Comparison of ENCODE assay signal across 8 cellular contexts in genomic region chr17:38877130-38877851, GRCh38. TPM values are rescaled to one million over a fixed set of nuclear protein-coding genes. Genes with fewer than 3 reads are reported as not detected.
A peak's percentile ranks its signal among the peaks of the same experiment; 100 is the strongest.
DNase-seq lines count a peak whose midpoint lies in the region; ATAC-seq lines count a peak whose summit lies in the region.

No MANE protein-coding gene starts in this region.

- ATAC-seq in natural killer cell treated with Interleukin-12 subunit alpha and Interleukin-12 subunit beta and Interleukin-15 and Interleukin-18, amount 100 ng/mL, for 72 hours, result peak in 1 of 2 donors; percentile 20

- H3K4me3 Mint-ChIP-seq in CD8-positive, alpha-beta memory T cell, result peak overlapping the region; percentile 33 to 71 (median 60)
- peak overlapping the region; percentile 62 for H3K4me3 Mint-ChIP-seq in activated naive CD8-positive, alpha-beta T cell treated with anti-CD3 and anti-CD28 coated beads for 36 hours
- peak overlapping the region; percentile 54 for H3K4me3 Mint-ChIP-seq in natural killer cell treated with Interleukin-12 subunit alpha and Interleukin-12 subunit beta and Interleukin-15 and Interleukin-18, amount 100 ng/mL, for 72 hours

- POLR2A ChIA-PET in CD8-positive, alpha-beta memory T cell (lab: Charles Lee), result interaction anchor here (0.9 to 1.3 kb wide), 5 partner anchors 8 to 322 kb away, joined by 3 to 6 read pairs (median 3); partner anchors contain the start of gene RPL19

- no peaks in the 10 kb centered on the region for H3K27me3 ChIP-seq in CD8-positive, alpha-beta memory T cell (ENCODE audit: insufficient read depth, low read length, poor library complexity, severe bottlenecking)
- no peaks in the 10 kb centered on the region for H3K27me3 ChIP-seq in Karpas-422 (ENCODE audit: low read length)

- H3K36me3 ChIP-seq in CD8-positive, alpha-beta memory T cell (ENCODE audit: insufficient read depth, low read length), result peaks cover 33% of the 10 kb centered on the region
- peaks cover 22% of the 10 kb centered on the region; the same call in 1 of the 2 replicates for H3K36me3 ChIP-seq in Karpas-422 (ENCODE audit: insufficient read depth, low read length)

- CTCF ChIA-PET in CD8-positive, alpha-beta memory T cell (lab: Charles Lee), result interaction anchor here (0.7 to 1.9 kb wide), 4 partner anchors 21 to 277 kb away, joined by 3 to 8 read pairs (median 6); no protein-coding TSS in a partner anchor

- H3K4me1 Mint-ChIP-seq in CD8-positive, alpha-beta memory T cell, result peaks cover 87 to 97% (median 95%) of the 10 kb centered on the region in 3 donors
- peaks cover 93% of the 10 kb centered on the region for H3K4me1 Mint-ChIP-seq in activated naive CD8-positive, alpha-beta T cell treated with anti-CD3 and anti-CD28 coated beads for 36 hours
- H3K4me1 Mint-ChIP-seq in natural killer cell treated with Interleukin-12 subunit alpha and Interleukin-12 subunit beta and Interleukin-15 and Interleukin-18, amount 100 ng/mL, for 72 hours (ENCODE audit: low read depth in 2 of 2), result peaks cover 77 to 79% of the 10 kb centered on the region in 2 donors

- peak overlapping the region; percentile 61 to 99 (median 86) for H3K27ac Mint-ChIP-seq in CD8-positive, alpha-beta memory T cell
- H3K27ac Mint-ChIP-seq in activated naive CD8-positive, alpha-beta T cell treated with anti-CD3 and anti-CD28 coated beads for 36 hours, result peak overlapping the region; percentile 87
- H3K27ac Mint-ChIP-seq in natural killer cell treated with Interleukin-12 subunit alpha and Interleukin-12 subunit beta and Interleukin-15 and Interleukin-18, amount 100 ng/mL, for 72 hours, result peak overlapping the region; percentile 92 to 97

- no peak overlapping the region for H2AFZ ChIP-seq in Karpas-422 (ENCODE audit: low read length)

- H4K20me1 ChIP-seq in Karpas-422 (ENCODE audit: insufficient read depth, low read depth, low read length), result no peaks in the 10 kb centered on the region; the same call in 1 of the 2 replicates

- peak overlapping the region; percentile 66 for H3K9ac ChIP-seq in Karpas-422 (ENCODE audit: low read length)

- H3K36me3 Mint-ChIP-seq in CD8-positive, alpha-beta memory T cell, result peaks cover 0 to 51% (median 5%) of the 10 kb centered on the region in 3 donors
- peaks cover 48% of the 10 kb centered on the region for H3K36me3 Mint-ChIP-seq in activated naive CD8-positive, alpha-beta T cell treated with anti-CD3 and anti-CD28 coated beads for 36 hours
- peaks cover 8% of the 10 kb centered on the region for H3K36me3 Mint-ChIP-seq in natural killer cell treated with Interleukin-12 subunit alpha and Interleukin-12 subunit beta and Interleukin-15 and Interleukin-18, amount 100 ng/mL, for 72 hours

- DNase-seq in CD8-positive, alpha-beta memory T cell, result peak in 2 of 5 donors; percentile 71 to 80
- DNase-seq in Karpas-422, result peak; percentile 95
- peak; percentile 56 for DNase-seq in activated naive CD8-positive, alpha-beta T cell treated with anti-CD3 and anti-CD28 coated beads for 36 hours
- no peak for DNase-seq in natural killer cell treated with Interleukin-12 subunit alpha and Interleukin-12 subunit beta and Interleukin-15 and Interleukin-18, amount 100 ng/mL, for 72 hours (ENCODE audit: low spot score)
- DNase-seq in NCI-H345 treated with DMSO at 0.1 percent for 48 hours (lab: John Stamatoyannopoulos, UW; ENCODE audit: unreplicated experiment), result no peak
- DNase-seq in cortex of kidney (lab: John Stamatoyannopoulos, UW), result no peak
- DNase-seq in kidney tubule cell (ENCODE audit: low spot score), result no peak
- no peak for DNase-seq in epidermal melanocyte (ENCODE audit: insufficient read length, low spot score)

- peak overlapping the region; percentile 85 for H3K4me2 ChIP-seq in Karpas-422 (ENCODE audit: low read depth, low read length, poor library complexity, severe bottlenecking)

- H3K9me3 Mint-ChIP-seq in CD8-positive, alpha-beta memory T cell, result no peaks in the 10 kb centered on the region
- H3K9me3 Mint-ChIP-seq in activated naive CD8-positive, alpha-beta T cell treated with anti-CD3 and anti-CD28 coated beads for 36 hours, result no peaks in the 10 kb centered on the region
- H3K9me3 Mint-ChIP-seq in natural killer cell treated with Interleukin-12 subunit alpha and Interleukin-12 subunit beta and Interleukin-15 and Interleukin-18, amount 100 ng/mL, for 72 hours, result no peaks in the 10 kb centered on the region

- peaks cover 0 to 2% of the 10 kb centered on the region in 2 donors for H3K27me3 Mint-ChIP-seq in CD8-positive, alpha-beta memory T cell
- no peaks in the 10 kb centered on the region for H3K27me3 Mint-ChIP-seq in activated naive CD8-positive, alpha-beta T cell treated with anti-CD3 and anti-CD28 coated beads for 36 hours
- H3K27me3 Mint-ChIP-seq in natural killer cell treated with Interleukin-12 subunit alpha and Interleukin-12 subunit beta and Interleukin-15 and Interleukin-18, amount 100 ng/mL, for 72 hours, result no peaks in the 10 kb centered on the region

- peak overlapping the region; percentile 24 for H3K27ac ChIP-seq in CD8-positive, alpha-beta memory T cell (ENCODE audit: low read depth, low read length)
- peak overlapping the region; percentile 92 for H3K27ac ChIP-seq in Karpas-422 (ENCODE audit: low read length)

- no peaks in the 10 kb centered on the region for H3K9me2 ChIP-seq in Karpas-422 (replicated peaks; ENCODE audit: insufficient read depth, low read length)

- H3K9me3 ChIP-seq in CD8-positive, alpha-beta memory T cell (ENCODE audit: low read length), result no peaks in the 10 kb centered on the region
- H3K9me3 ChIP-seq in Karpas-422 (ENCODE audit: low read length), result no peaks in the 10 kb centered on the region

- peaks cover 93% of the 10 kb centered on the region for H3K79me2 ChIP-seq in Karpas-422 (ENCODE audit: low read length)

- peak overlapping the region; percentile 55 for H3K4me3 ChIP-seq in CD8-positive, alpha-beta memory T cell (ENCODE audit: low read length)
- peak overlapping the region; percentile 59 for H3K4me3 ChIP-seq in Karpas-422 (ENCODE audit: low read length)

- H3K4me1 ChIP-seq in CD8-positive, alpha-beta memory T cell (ENCODE audit: insufficient read depth, low read length), result peaks cover 95% of the 10 kb centered on the region
- peaks cover 89% of the 10 kb centered on the region for H3K4me1 ChIP-seq in Karpas-422 (ENCODE audit: low read length)

RNA-seq across cellular contexts. Expression of gene LASP1, which starts 7.4 kb away (rescaled TPM):
- total RNA-seq in CD8-positive, alpha-beta memory T cell, result 100 to 1,000 TPM; 128 to 135 TPM
- 76.1 TPM for polyA plus RNA-seq in CD8-positive, alpha-beta memory T cell
- 59.3 and 85.0 TPM in 2 replicates for total RNA-seq in Karpas-422 (2014; rRNA removed; shearing (Covaris generic); ENCODE audit: low replicate concordance)
- total RNA-seq in activated naive CD8-positive, alpha-beta T cell treated with anti-CD3 and anti-CD28 coated beads for 36 hours, result 100 to 1,000 TPM; 131 TPM
- total RNA-seq in natural killer cell treated with Interleukin-12 subunit alpha and Interleukin-12 subunit beta and Interleukin-15 and Interleukin-18, amount 100 ng/mL, for 72 hours, result 100 to 1,000 TPM; 214 to 390 TPM

RNA-seq across cellular contexts. Expression of gene RPL23, which starts 23.8 kb away (rescaled TPM):
- 1,000 to 10,000 TPM; 1,857 to 1,911 TPM for total RNA-seq in CD8-positive, alpha-beta memory T cell
- polyA plus RNA-seq in CD8-positive, alpha-beta memory T cell, result 1,010 TPM
- total RNA-seq in Karpas-422 (2014; rRNA removed; shearing (Covaris generic); ENCODE audit: low replicate concordance), result 2,394 and 2,712 TPM in 2 replicates
- total RNA-seq in activated naive CD8-positive, alpha-beta T cell treated with anti-CD3 and anti-CD28 coated beads for 36 hours, result 1,000 to 10,000 TPM; 1,956 to 1,966 TPM
- total RNA-seq in natural killer cell treated with Interleukin-12 subunit alpha and Interleukin-12 subunit beta and Interleukin-15 and Interleukin-18, amount 100 ng/mL, for 72 hours, result 1,000 to 10,000 TPM; 1,120 to 1,259 TPM

RNA-seq across cellular contexts. Expression of gene CWC25, which starts 52.2 kb away (rescaled TPM):
- total RNA-seq in CD8-positive, alpha-beta memory T cell, result 10 to 100 TPM; 31.3 to 31.7 TPM
- 11.5 TPM for polyA plus RNA-seq in CD8-positive, alpha-beta memory T cell
- 11.8 and 12.7 TPM in 2 replicates for total RNA-seq in Karpas-422 (2014; rRNA removed; shearing (Covaris generic); ENCODE audit: low replicate concordance)
- total RNA-seq in activated naive CD8-positive, alpha-beta T cell treated with anti-CD3 and anti-CD28 coated beads for 36 hours, result 10 to 100 TPM; 22.3 to 25.6 TPM
- total RNA-seq in natural killer cell treated with Interleukin-12 subunit alpha and Interleukin-12 subunit beta and Interleukin-15 and Interleukin-18, amount 100 ng/mL, for 72 hours, result 10 to 100 TPM; 36.8 to 39.3 TPM

Comparison
In these comparisons a context has a peak if more than half of its experiments do, and no peak if none do; other contexts are left out.
1. DNase-seq: peak in Karpas-422 (single experiment) and activated naive CD8-positive, alpha-beta T cell treated with anti-CD3 and anti-CD28 coated beads for 36 hours (single experiment); none in natural killer cell treated with Interleukin-12 subunit alpha and Interleukin-12 subunit beta and Interleukin-15 and Interleukin-18, amount 100 ng/mL, for 72 hours (single experiment), NCI-H345 treated with DMSO at 0.1 percent for 48 hours (single experiment), cortex of kidney (single experiment), kidney tubule cell (single experiment) and epidermal melanocyte (single experiment).
2. Peak in every context shown above with its lines, with median percentiles within 50 percentile points of each other: H3K27ac Mint-ChIP-seq and H3K4me3 Mint-ChIP-seq.